ENCODE assay signal across 36 cellular contexts in genomic region chr13:110646442-110647364, GRCh38. TPM values are rescaled to one million over a fixed set of nuclear protein-coding genes. Genes with fewer than 3 reads are reported as not detected.
DNase-seq lines count a peak whose midpoint lies in the region; ATAC-seq, FAIRE-seq and TF ChIP-seq lines count a peak whose summit lies in the region.
"Had no signal": no experiment of that assay in that cellular context is flagged by ENCODE, and none has a peak within 500 bp of the region (broad histone marks: within the 10 kb centered on the region; RNA-seq: fewer than 3 reads in every experiment).

No MANE protein-coding gene starts in this region.

- H3K79me1 ChIP-seq in mesenchymal stem cell (replicated peaks; ENCODE audit: low read length, poor library complexity, severe bottlenecking) = peaks cover 15% of the 10 kb centered on the region

- no peak for FAIRE-seq in GM12878 (lab: Jason Lieb, UNC)
- FAIRE-seq: bronchial epithelial cell, GM18507, GM19239 had no signal

- no peak overlapping the region for H3K4me3 Mint-ChIP-seq in activated CD8-positive, alpha-beta memory T cell treated with anti-CD3 and anti-CD28 coated beads, Interleukin-2, amount 10 ng/mL, durations not matched to agents 7 days and 5 days
- H3K4me3 Mint-ChIP-seq: activated CD4-positive, alpha-beta T cell treated with anti-CD3 and anti-CD28 coated beads for 36 hours; activated naive CD8-positive, alpha-beta T cell treated with anti-CD3 and anti-CD28 coated beads for 36 hours; CD4-positive, CD25-positive, alpha-beta regulatory T cell; mesothelial cell of epicardium; T-helper 1 cell treated with Interleukin-12 subunit alpha and Interleukin-12 subunit beta and Interleukin-4 antibody, amounts not matched to agents 30 μg/mL and 1 μg/mL, for 36 hours had no signal

- H3K14ac ChIP-seq in mesenchymal stem cell (ENCODE audit: low read length in 2 of 2) = no peak overlapping the region

- peaks cover 11% of the 10 kb centered on the region for H3K4me1 Mint-ChIP-seq in activated CD8-positive, alpha-beta memory T cell treated with anti-CD3 and anti-CD28 coated beads, Interleukin-2, amount 10 ng/mL, durations not matched to agents 7 days and 5 days
- H3K4me1 Mint-ChIP-seq: activated naive CD8-positive, alpha-beta T cell treated with anti-CD3 and anti-CD28 coated beads for 36 hours; mesothelial cell of epicardium had no signal

- no peaks in the 10 kb centered on the region for H3K27me3 Mint-ChIP-seq in activated CD8-positive, alpha-beta memory T cell treated with anti-CD3 and anti-CD28 coated beads, Interleukin-2, amount 10 ng/mL, durations not matched to agents 7 days and 5 days
- H3K27me3 Mint-ChIP-seq: activated CD4-positive, alpha-beta T cell treated with anti-CD3 and anti-CD28 coated beads for 36 hours; activated naive CD8-positive, alpha-beta T cell treated with anti-CD3 and anti-CD28 coated beads for 36 hours; CD4-positive, CD25-positive, alpha-beta regulatory T cell had no signal

- H3K36me3 ChIP-seq in GM12878 (ENCODE audit: control insufficient read depth in 2 of 2, insufficient read depth in 2 of 2, low read length in 1 of 2) (peaks cover 27 to 29% of the 10 kb centered on the region in 2 experiments), mesenchymal stem cell (ENCODE audit: control insufficient read depth in 1 of 2, insufficient read depth in 2 of 2, low read depth in 1 of 2, low read length in 2 of 2) (peaks cover 59 to 88% of the 10 kb centered on the region in 2 experiments), stomach smooth muscle (ENCODE audit: control insufficient read depth in 2 of 2, insufficient read depth in 2 of 2, low read length in 2 of 2) (peaks cover 33 to 34% of the 10 kb centered on the region in 2 donors)
- H3K36me3 ChIP-seq: colonic mucosa had no signal

- H4K8ac ChIP-seq in mesenchymal stem cell (ENCODE audit: low read length) = no peak overlapping the region

- TF ChIP-seq CTCF in GM12878 (IDR thresholded peaks at IDR 0.05 in 2 of 3, conservative IDR thresholded peaks at IDR 0.05 in 1 of 3; ENCODE audit: control insufficient read depth in 2 of 3, extremely low read depth in 1 of 3, insufficient read depth in 1 of 3, low read depth in 3 of 3, low read length in 3 of 3) (no peak), GM10266 (IDR thresholded peaks at IDR 0.05; ENCODE audit: control insufficient read depth, insufficient read depth, low read depth, missing control alignments) (no peak)

- intact Hi-C loops in GM12878 (cut with micrococcal nuclease; ENCODE audit: unreplicated experiment) = no loop called here

- no peak overlapping the region for H2AK5ac ChIP-seq in mesenchymal stem cell (ENCODE audit: low read length, severe bottlenecking)

- no peaks in the 10 kb centered on the region for H3K9me3 Mint-ChIP-seq in activated CD8-positive, alpha-beta memory T cell treated with anti-CD3 and anti-CD28 coated beads, Interleukin-2, amount 10 ng/mL, durations not matched to agents 7 days and 5 days (ENCODE audit: low read depth)
- H3K9me3 Mint-ChIP-seq: activated naive CD8-positive, alpha-beta T cell treated with anti-CD3 and anti-CD28 coated beads for 36 hours; CD4-positive, CD25-positive, alpha-beta regulatory T cell; mesothelial cell of epicardium; T-helper 1 cell treated with Interleukin-12 subunit alpha and Interleukin-12 subunit beta and Interleukin-4 antibody, amounts not matched to agents 30 μg/mL and 1 μg/mL, for 36 hours had no signal

- H3K27ac Mint-ChIP-seq in activated CD8-positive, alpha-beta memory T cell treated with anti-CD3 and anti-CD28 coated beads, Interleukin-2, amount 10 ng/mL, durations not matched to agents 7 days and 5 days = no peak overlapping the region
- H3K27ac Mint-ChIP-seq: activated CD4-positive, alpha-beta T cell treated with anti-CD3 and anti-CD28 coated beads for 36 hours; activated naive CD8-positive, alpha-beta T cell treated with anti-CD3 and anti-CD28 coated beads for 36 hours; mesothelial cell of epicardium; T-helper 1 cell treated with Interleukin-12 subunit alpha and Interleukin-12 subunit beta and Interleukin-4 antibody, amounts not matched to agents 30 μg/mL and 1 μg/mL, for 36 hours had no signal

- in situ Hi-C loops in GM12878 (cut with MboI) = no loop called here

- BruUV-seq in GM12878 (replicated peaks; lab: Mats Ljungman, UMichigan) = no TSS peak

- peak overlapping the region; percentile 14 for H2BK15ac ChIP-seq in mesenchymal stem cell (ENCODE audit: low read depth, poor library complexity, severe bottlenecking)

- no peak overlapping the region for H4K91ac ChIP-seq in mesenchymal stem cell (ENCODE audit: low read length)

- RAD21 ChIA-PET in GM12878 (lab: Charles Lee; ENCODE audit: unreplicated experiment) = no interaction called here

- H2BK5ac ChIP-seq in mesenchymal stem cell (ENCODE audit: low read depth, low read length, poor library complexity, severe bottlenecking) = no peak overlapping the region

- no peak overlapping the region for H3K23ac ChIP-seq in mesenchymal stem cell (ENCODE audit: low read length in 2 of 2)

- H2BK12ac ChIP-seq in mesenchymal stem cell (ENCODE audit: low read length in 2 of 2) = no peak overlapping the region

- H3K27me3 ChIP-seq in GM12878 (replicated peaks in 1 of 2; ENCODE audit: control insufficient read depth in 2 of 2, insufficient read depth in 2 of 2, low read length in 1 of 2) = no peaks in the 10 kb centered on the region
- no peaks in the 10 kb centered on the region for H3K27me3 ChIP-seq in mesenchymal stem cell (ENCODE audit: control insufficient read depth in 1 of 2, insufficient read depth in 1 of 2, low read length in 2 of 2)
- no peaks in the 10 kb centered on the region for H3K27me3 ChIP-seq in stomach smooth muscle (ENCODE audit: control insufficient read depth in 1 of 2, insufficient read depth in 2 of 2, low read length in 2 of 2)
- H3K27me3 ChIP-seq: colonic mucosa, upper lobe of right lung had no signal

- TF ChIP-seq EP300 in GM12878 (IDR thresholded peaks at IDR 0.05; ENCODE audit: borderline replicate concordance in 1 of 2, control insufficient read depth in 1 of 2, low read depth in 2 of 2, low read length in 2 of 2) = no peak

- no peaks in the 10 kb centered on the region for H4K20me1 ChIP-seq in GM12878 (ENCODE audit: control insufficient read depth, insufficient read depth)

- 88% methylated on average over 27 of the region's 29 CpGs for WGBS in GM12878 (ENCODE audit: insufficient coverage, insufficient replicate concordance, low lambda C conversion rate, missing lambda C conversion rate)
- WGBS in mesenchymal stem cell = 93% methylated on average over 28 of the region's 29 CpGs

- H3K9ac ChIP-seq in GM12878 (ENCODE audit: control insufficient read depth, insufficient read depth, low read length) (no peak overlapping the region), mesenchymal stem cell (ENCODE audit: low read length) (no peak overlapping the region), stomach smooth muscle (ENCODE audit: low read length in 2 of 2) (no peak overlapping the region)

- H3K4me1 ChIP-seq in GM12878 (ENCODE audit: control insufficient read depth, insufficient read depth, low read length) = 0 out of 2 replicates have a peak, but pooled peaks cover 3% of the 10 kb centered on the region
- peaks cover 17% of the 10 kb centered on the region for H3K4me1 ChIP-seq in mesenchymal stem cell (ENCODE audit: control insufficient read depth, insufficient read depth, low read depth, low read length)
- peaks cover 12% of the 10 kb centered on the region for H3K4me1 ChIP-seq in stomach smooth muscle (ENCODE audit: control insufficient read depth, insufficient read depth, low read length)
- H3K4me1 ChIP-seq: colonic mucosa, upper lobe of right lung had no signal

- H3K9me3 ChIP-seq in GM12878 (replicated peaks; ENCODE audit: control insufficient read depth, insufficient read depth, low read length) (no peaks in the 10 kb centered on the region), mesenchymal stem cell (ENCODE audit: control insufficient read depth, low read length) (no peaks in the 10 kb centered on the region), stomach smooth muscle (ENCODE audit: control insufficient read depth in 2 of 2, low read length in 2 of 2) (no peaks in the 10 kb centered on the region)
- H3K9me3 ChIP-seq: colonic mucosa, prostate gland, upper lobe of right lung had no signal

- no peak for ATAC-seq in activated CD8-positive, alpha-beta memory T cell treated with anti-CD3 and anti-CD28 coated beads, Interleukin-2, amount 10 ng/mL, durations not matched to agents 7 days and 5 days
- ATAC-seq in GM12878 = no peak
- ATAC-seq: activated CD4-positive, alpha-beta T cell treated with anti-CD3 and anti-CD28 coated beads for 36 hours; left lobe of liver; PC-3; Right ventricle myocardium inferior; sciatic nerve; SK-N-SH treated with all-trans-retinoic acid at 6 μM for 48 hours; upper lobe of right lung had no signal

- TF ChIP-seq RAD21 in GM12878 (IDR thresholded peaks at IDR 0.05; ENCODE audit: insufficient read depth, low read depth, low read length) = no peak

- H2AFZ ChIP-seq in GM12878 (ENCODE audit: control insufficient read depth, low read depth, low read length) (no peak overlapping the region), mesenchymal stem cell (ENCODE audit: low read depth, low read length) (no peak overlapping the region)

- H3K4me3 ChIP-seq in GM12878 (no peak overlapping the region), mesenchymal stem cell (ENCODE audit: insufficient read depth in 1 of 2, low read depth in 1 of 2, low read length in 2 of 2) (no peak overlapping the region), stomach smooth muscle (ENCODE audit: low read length in 2 of 2) (no peak overlapping the region)
- H3K4me3 ChIP-seq: colonic mucosa, prostate gland, upper lobe of right lung had no signal

- peaks cover 3% of the 10 kb centered on the region for H3K36me3 Mint-ChIP-seq in activated CD8-positive, alpha-beta memory T cell treated with anti-CD3 and anti-CD28 coated beads, Interleukin-2, amount 10 ng/mL, durations not matched to agents 7 days and 5 days

- no peak overlapping the region for H3K4me2 ChIP-seq in GM12878 (ENCODE audit: control insufficient read depth, insufficient read depth)
- no peak overlapping the region for H3K4me2 ChIP-seq in mesenchymal stem cell (ENCODE audit: low read length, poor library complexity, severe bottlenecking)

- no peaks in the 10 kb centered on the region for H3K79me2 ChIP-seq in GM12878 (ENCODE audit: control insufficient read depth, insufficient read depth, low read length)

- SMC1A ChIA-PET in GM12878 (lab: Charles Lee; ENCODE audit: uncharacterized antibody, unreplicated experiment) = interaction anchor here (0.8 to 2.4 kb wide), 2 partner anchors 71 to 166 kb away, joined by 3 to 8 read pairs; no protein-coding TSS in a partner anchor

- H3K27ac ChIP-seq in GM12878 (ENCODE audit: control insufficient read depth, insufficient read depth) = no peak overlapping the region
- no peak overlapping the region for H3K27ac ChIP-seq in mesenchymal stem cell (ENCODE audit: low read length, poor library complexity, severe bottlenecking)
- H3K27ac ChIP-seq in stomach smooth muscle (ENCODE audit: low read length) = peak overlapping the region; percentile 49
- H3K27ac ChIP-seq: colonic mucosa, epithelial cell of prostate, HL-60, prostate gland, upper lobe of right lung had no signal

- peak; percentile 18; the same call in 1 of the 2 replicates for TF ChIP-seq POLR2A in GM12878 (IDR thresholded peaks at IDR 0.05; ENCODE audit: low read depth, low read length)

- H3K4ac ChIP-seq in mesenchymal stem cell (ENCODE audit: low read depth in 1 of 2, low read length in 2 of 2) = no peak overlapping the region

- no peak overlapping the region for H3K18ac ChIP-seq in mesenchymal stem cell (ENCODE audit: low read depth in 1 of 2, low read length in 2 of 2)

- CTCF ChIA-PET in activated CD8-positive, alpha-beta memory T cell treated with anti-CD3 and anti-CD28 coated beads, Interleukin-2, amount 10 ng/mL, durations not matched to agents 7 days and 5 days (lab: Charles Lee) = interaction anchor here (2.5 kb wide), 1 partner anchor 53 kb away, joined by 6 read pairs; no protein-coding TSS in a partner anchor
- CTCF ChIA-PET in GM12878 (lab: Yijun Ruan, JAX) = interaction anchor here (0.8 to 1.6 kb wide), 3 partner anchors 53 to 169 kb away, joined by 3 to 4 read pairs (median 3); no protein-coding TSS in a partner anchor

- peak; percentile 48 for DNase-seq in activated CD8-positive, alpha-beta memory T cell treated with anti-CD3 and anti-CD28 coated beads, Interleukin-2, amount 50 U/mL, for 48 hours
- DNase-seq in activated CD8-positive, alpha-beta memory T cell treated with anti-CD3 and anti-CD28 coated beads, Interleukin-2, amount 10 ng/mL, durations not matched to agents 7 days and 5 days = no peak
- DNase-seq in GM12878 (ENCODE audit: low read depth, low spot score) = no peak
- no peak for DNase-seq in mesenchymal stem cell
- no peak for DNase-seq in cerebellar nuclear complex (lab: John Stamatoyannopoulos, UW)
- no peak for DNase-seq in NCI-H2171 treated with DMSO at 0.1 percent for 48 hours (lab: John Stamatoyannopoulos, UW)
- no peak for DNase-seq in GM10266 (ENCODE audit: extremely low spot score)
- DNase-seq: 8988T; activated CD4-positive, alpha-beta T cell treated with anti-CD3 and anti-CD28 coated beads for 36 hours; activated gamma-delta T cell; activated naive CD8-positive, alpha-beta T cell treated with anti-CD3 and anti-CD28 coated beads for 36 hours; aorta; CD4-positive, CD25-positive, alpha-beta regulatory T cell; colonic mucosa; effector CD4-positive, alpha-beta T cell; GOT3; Kasumi-1; NCI-H1417; NCI-H2029 treated with DMSO at 0.1 percent for 48 hours; NCI-H526; PC-3; stimulated activated CD4-positive, alpha-beta T cell treated with anti-CD3 and anti-CD28 coated beads, Interleukin-4, amount 100 ng/mL, for 1 hour; upper lobe of right lung had no signal

- H2BK120ac ChIP-seq in mesenchymal stem cell (ENCODE audit: low read depth, low read length) = no peak overlapping the region

- POLR2A ChIA-PET in GM12878 (lab: Charles Lee) = no interaction called here

RNA-seq across cellular contexts. Expression of gene NAXD, which starts 31.4 kb away (rescaled TPM):
- 10 to 100 TPM; 26.3 to 29.5 TPM for total RNA-seq in activated CD8-positive, alpha-beta memory T cell treated with anti-CD3 and anti-CD28 coated beads, Interleukin-2, amount 10 ng/mL, durations not matched to agents 7 days and 5 days
- total RNA-seq in GM12878 (2013; cell fraction: nucleolus; rRNA removed) = 25.4 and 28.9 TPM in 2 replicates
- total RNA-seq in GM12878 (2014; rRNA removed) (16.9 and 18.2 TPM in 2 replicates), GM12878 (2014; rRNA removed; fragmentation: Illumina TruSeq; extraction: Trizol) (16.1 and 16.6 TPM in 2 replicates), GM12878 (2021) (30.0 and 30.2 TPM in 2 replicates)
- 19.1 TPM for polyA plus RNA-seq in GM12878 (2011; ENCODE audit: low read depth)
- polyA plus RNA-seq in GM12878 (2011; rRNA removed) (29.3 and 36.2 TPM in 2 replicates), GM12878 (2014; fragmentation: Illumina TruSeq; extraction: Trizol) (12.8 and 18.2 TPM in 2 replicates), GM12878 (2014; fragmentation: Nextera tagmentation; extraction: Ambion mirVana) (1 to 10 TPM; 1.5 to 5.0 TPM), GM12878 (2014; rRNA removed) (29.3 and 30.3 TPM in 2 replicates), GM12878 (2016; fragmentation: Nextera tagmentation; extraction: Ambion mirVana) (10 to 100 TPM; 32.4 to 33.5 TPM)
- polyA plus RNA-seq in GM12878 (2011; cell fraction: cytosol; rRNA removed) = 45.5 and 48.5 TPM in 2 replicates
- 114 and 132 TPM in 2 replicates for polyA plus RNA-seq in GM12878 (2011; cell fraction: nucleus; rRNA removed)
- polyA plus RNA-seq in GM12878 (2012) = 28.7 and 29.0 TPM in 2 replicates
- 23.6 and 25.9 TPM in 2 replicates for polyA minus RNA-seq in GM12878 (2011; rRNA and poly(A)+ RNA removed)
- polyA minus RNA-seq in GM12878 (2011; cell fraction: cytosol; rRNA and poly(A)+ RNA removed) = 7.1 and 8.9 TPM in 2 replicates
- 14.1 and 18.4 TPM in 2 replicates for polyA minus RNA-seq in GM12878 (2011; cell fraction: nucleus; rRNA and poly(A)+ RNA removed)
- 17.1 TPM for polyA plus RNA-seq in mesenchymal stem cell (2013, experiment 1 of 2)
- polyA plus RNA-seq in mesenchymal stem cell (2013, experiment 2 of 2) = 17.1 TPM

RNA-seq across cellular contexts. Expression of gene CARS2, which starts 59.2 kb away (rescaled TPM):
- 10 to 100 TPM; 72.0 to 75.9 TPM for total RNA-seq in activated CD8-positive, alpha-beta memory T cell treated with anti-CD3 and anti-CD28 coated beads, Interleukin-2, amount 10 ng/mL, durations not matched to agents 7 days and 5 days
- 150 and 160 TPM in 2 replicates for total RNA-seq in GM12878 (2013; cell fraction: nucleolus; rRNA removed)
- total RNA-seq in GM12878 (2014; rRNA removed) (85.6 and 88.3 TPM in 2 replicates), GM12878 (2014; rRNA removed; fragmentation: Illumina TruSeq; extraction: Trizol) (42.4 and 51.1 TPM in 2 replicates), GM12878 (2021) (69.2 and 76.9 TPM in 2 replicates)
- 54.1 TPM for polyA plus RNA-seq in GM12878 (2011; ENCODE audit: low read depth)
- polyA plus RNA-seq in GM12878 (2011; rRNA removed) (68.5 and 71.9 TPM in 2 replicates), GM12878 (2014; fragmentation: Illumina TruSeq; extraction: Trizol) (27.5 and 38.6 TPM in 2 replicates), GM12878 (2014; fragmentation: Nextera tagmentation; extraction: Ambion mirVana) (1 to 10 TPM; 4.2 to 9.4 TPM), GM12878 (2014; rRNA removed) (95.1 and 113 TPM in 2 replicates), GM12878 (2016; fragmentation: Nextera tagmentation; extraction: Ambion mirVana) (100 to 1,000 TPM in 1 of 2 experiments, 10 to 100 TPM in 1; 54.6 to 101 TPM)
- polyA plus RNA-seq in GM12878 (2011; cell fraction: cytosol; rRNA removed) = 45.3 and 78.9 TPM in 2 replicates
- polyA plus RNA-seq in GM12878 (2011; cell fraction: nucleus; rRNA removed) = 258 and 286 TPM in 2 replicates
- polyA plus RNA-seq in GM12878 (2012) = 59.4 and 61.5 TPM in 2 replicates
- 38.4 and 48.9 TPM in 2 replicates for polyA minus RNA-seq in GM12878 (2011; rRNA and poly(A)+ RNA removed)
- 17.2 and 23.9 TPM in 2 replicates for polyA minus RNA-seq in GM12878 (2011; cell fraction: cytosol; rRNA and poly(A)+ RNA removed)
- polyA minus RNA-seq in GM12878 (2011; cell fraction: nucleus; rRNA and poly(A)+ RNA removed) = 47.6 and 80.1 TPM in 2 replicates
- polyA plus RNA-seq in mesenchymal stem cell (2013, experiment 1 of 2) = 49.5 TPM
- 46.4 TPM for polyA plus RNA-seq in mesenchymal stem cell (2013, experiment 2 of 2)
